Comparison of ENCODE assay signal across 19 cellular contexts in the genomic region with DNA sequence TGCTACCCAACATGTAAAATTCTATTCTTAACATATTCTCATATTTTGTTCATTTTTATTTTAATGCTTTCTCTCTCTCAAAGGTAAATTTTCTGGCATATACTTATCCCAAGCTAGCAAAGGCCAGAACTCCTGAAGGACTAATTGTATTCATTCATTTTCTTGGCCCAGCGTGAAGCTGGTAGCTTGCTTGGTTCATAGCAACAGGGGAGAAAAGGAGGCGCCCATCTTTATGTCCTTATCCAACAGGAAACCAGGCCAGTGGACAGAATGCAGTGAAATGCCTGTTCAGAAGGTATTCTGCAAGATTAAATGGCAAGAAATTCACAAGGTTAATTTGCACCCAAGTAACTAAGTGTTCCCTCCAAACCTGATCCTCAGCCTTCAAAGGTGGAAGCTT. TPM values are rescaled to one million over a fixed set of nuclear protein-coding genes. Genes with fewer than 3 reads are reported as not detected.
A peak's percentile ranks its signal among the peaks of the same experiment; 100 is the strongest.
DNase-seq lines count a peak whose midpoint lies in the region; ATAC-seq, FAIRE-seq and TF ChIP-seq lines count a peak whose summit lies in the region.
"Had no signal": no experiment of that assay in that cellular context is flagged by ENCODE, and none has a peak within 500 bp of the region (broad histone marks: within the 10 kb centered on the region; RNA-seq: fewer than 3 reads in every experiment).

No MANE protein-coding gene starts in this region.

- CTCF ChIA-PET in A549 (lab: Yijun Ruan, JAX) = interaction anchor here (1.2 kb wide), 1 partner anchor 93 kb away, joined by 4 read pairs; no protein-coding TSS in a partner anchor
- CTCF ChIA-PET in GM12878 (lab: Yijun Ruan, JAX) = interaction anchor here (1.2 to 1.6 kb wide), 3 partner anchors 39 to 126 kb away, joined by 4 to 11 read pairs (median 4); no protein-coding TSS in a partner anchor

- no TSS peak for BruUV-seq in GM12878 (replicated peaks; lab: Mats Ljungman, UMichigan)

- peaks cover 68% of the 10 kb centered on the region for H3K79me2 ChIP-seq in GM12878 (ENCODE audit: control insufficient read depth, insufficient read depth, low read length)
- H3K79me2 ChIP-seq in smooth muscle cell (ENCODE audit: low read depth) = peaks cover 10% of the 10 kb centered on the region

- RAD21 ChIA-PET in GM12878 (lab: Charles Lee; ENCODE audit: unreplicated experiment) = interaction anchor here (1.1 to 3.1 kb wide), 8 partner anchors 9 to 560 kb away, joined by 3 to 22 read pairs (median 6); no protein-coding TSS in a partner anchor

- WGBS in A549 (ENCODE audit: missing lambda C conversion rate) = 79% methylated on average over 2 of the region's 2 CpGs
- 33% methylated on average over 2 of the region's 2 CpGs for WGBS in GM12878 (ENCODE audit: insufficient coverage, insufficient replicate concordance, low lambda C conversion rate, missing lambda C conversion rate)
- WGBS in smooth muscle cell (ENCODE audit: low lambda C conversion rate) = 93% methylated on average over 2 of the region's 2 CpGs

- FAIRE-seq in A549 (lab: Jason Lieb, UNC) (no peak), H54 (lab: Jason Lieb, UNC) (peak; percentile 53), GM12878 (lab: Jason Lieb, UNC) (no peak)
- FAIRE-seq: D721Med, HepG2 had no signal

- H3K4me1 Mint-ChIP-seq in neural crest cell = peaks cover 64% of the 10 kb centered on the region

- H3K27ac ChIP-seq in A549 (0 out of 6 replicates have a peak overlapping the region, but pooled peaks of 1 of the 2 experiments have one; percentile 32), GM12878 (ENCODE audit: control insufficient read depth, insufficient read depth) (no peak overlapping the region), smooth muscle cell (ENCODE audit: low read depth) (no peak overlapping the region)
- H3K27ac ChIP-seq: GM23248 had no signal

- no peak overlapping the region for H3K9ac ChIP-seq in GM12878 (ENCODE audit: control insufficient read depth, insufficient read depth, low read length)
- no peak overlapping the region for H3K9ac ChIP-seq in smooth muscle cell (ENCODE audit: low read depth)
- H3K9ac ChIP-seq: GM23248, SK-N-SH had no signal

- H3F3A ChIP-seq in smooth muscle cell (ENCODE audit: low read depth) = no peaks in the 10 kb centered on the region

- intact Hi-C loops in GM12878 (cut with micrococcal nuclease; ENCODE audit: unreplicated experiment) = no loop called here

- in situ Hi-C loops in GM12878 (cut with MboI) = no loop called here

- H3K4me1 ChIP-seq in A549 = peaks cover 61% of the 10 kb centered on the region
- H3K4me1 ChIP-seq in GM12878 (ENCODE audit: control insufficient read depth, insufficient read depth, low read length) = no peaks in the 10 kb centered on the region; the same call in 1 of the 2 replicates
- peaks cover 69% of the 10 kb centered on the region for H3K4me1 ChIP-seq in smooth muscle cell (ENCODE audit: low read depth)

- TF ChIP-seq EP300 in A549 (IDR thresholded peaks at IDR 0.05) (no peak), GM12878 (IDR thresholded peaks at IDR 0.05; ENCODE audit: borderline replicate concordance in 1 of 2, control insufficient read depth in 1 of 2, low read depth in 2 of 2, low read length in 2 of 2) (no peak)

- POLR2A ChIA-PET in A549 (lab: Yijun Ruan, JAX) (interaction anchor here (1.4 kb wide), 1 partner anchor 93 kb away, joined by 3 read pairs; no protein-coding TSS in a partner anchor), GM12878 (lab: Charles Lee) (interaction anchor here (0.6 to 1.3 kb wide), 4 partner anchors 10 to 1690 kb away, joined by 3 read pairs; no protein-coding TSS in a partner anchor)

- no peaks in the 10 kb centered on the region for H3K9me3 Mint-ChIP-seq in neural crest cell

- H3K36me3 ChIP-seq in GM12878 (ENCODE audit: control insufficient read depth in 2 of 2, insufficient read depth in 2 of 2, low read length in 1 of 2) = no peaks in the 10 kb centered on the region
- H3K36me3 ChIP-seq in smooth muscle cell (ENCODE audit: low read depth) = no peaks in the 10 kb centered on the region

- H3K27me3 ChIP-seq in GM12878 (replicated peaks in 1 of 2; ENCODE audit: control insufficient read depth in 2 of 2, insufficient read depth in 2 of 2, low read length in 1 of 2) (peaks cover 0 to 2% of the 10 kb centered on the region in 2 experiments; a peak in 3 of 4 replicates), smooth muscle cell (ENCODE audit: low read depth) (peaks cover 8% of the 10 kb centered on the region)

- H3K27me3 Mint-ChIP-seq in neural crest cell (ENCODE audit: low read depth) = no peaks in the 10 kb centered on the region

- no peak for ATAC-seq in A549
- ATAC-seq in GM12878 = 0 out of 3 replicates have a peak, but pooled peaks have one; percentile 2
- ATAC-seq: HepG2 had no signal

- H3K4me2 ChIP-seq in A549 = peak overlapping the region; percentile 93
- H3K4me2 ChIP-seq in GM12878 (ENCODE audit: control insufficient read depth, insufficient read depth) = no peak overlapping the region; the same call in 1 of the 2 replicates
- H3K4me2 ChIP-seq in smooth muscle cell = no peak overlapping the region
- H3K4me2 ChIP-seq: SK-N-SH had no signal

- TF ChIP-seq POLR2A in A549 (IDR thresholded peaks at IDR 0.05; ENCODE audit: low read length) (no peak), H54 (IDR thresholded peaks at IDR 0.05; ENCODE audit: low read depth, low read length) (no peak), GM12878 (IDR thresholded peaks at IDR 0.05; ENCODE audit: low read depth, low read length) (no peak)

- TF ChIP-seq CTCF in A549 (IDR thresholded peaks at IDR 0.05) = no peak
- no peak for TF ChIP-seq CTCF in GM12878 (IDR thresholded peaks at IDR 0.05 in 2 of 3, conservative IDR thresholded peaks at IDR 0.05 in 1 of 3; ENCODE audit: control insufficient read depth in 2 of 3, extremely low read depth in 1 of 3, insufficient read depth in 1 of 3, low read depth in 3 of 3, low read length in 3 of 3)
- no peak for TF ChIP-seq CTCF in neural crest cell (conservative IDR thresholded peaks at IDR 0.05)
- no peak for TF ChIP-seq CTCF in smooth muscle cell (IDR thresholded peaks at IDR 0.05; ENCODE audit: borderline replicate concordance, insufficient read depth, poor library complexity, severe bottlenecking)

- TF ChIP-seq RAD21 in A549 (conservative IDR thresholded peaks at IDR 0.05 in 1 of 2, IDR thresholded peaks at IDR 0.05 in 1 of 2) (no peak), GM12878 (IDR thresholded peaks at IDR 0.05; ENCODE audit: insufficient read depth, low read depth, low read length) (no peak)

- peak overlapping the region; percentile 13 for H3K4me3 Mint-ChIP-seq in neural crest cell
- H3K4me3 Mint-ChIP-seq: CD4-positive, CD25-positive, alpha-beta regulatory T cell had no signal

- H4K20me1 ChIP-seq in GM12878 (ENCODE audit: control insufficient read depth, insufficient read depth) (no peaks in the 10 kb centered on the region), smooth muscle cell (ENCODE audit: low read depth) (no peaks in the 10 kb centered on the region)

- H2AFZ ChIP-seq in GM12878 (ENCODE audit: control insufficient read depth, low read depth, low read length) (no peak overlapping the region), smooth muscle cell (ENCODE audit: low read depth) (no peak overlapping the region)
- H2AFZ ChIP-seq: GM23248 had no signal

- DNase-seq in A549 (ENCODE audit: low read depth in 1 of 2, low spot score in 1 of 2) = no peak
- DNase-seq in H54 (ENCODE audit: insufficient read length, low spot score) = no peak
- no peak for DNase-seq in GM12878 (ENCODE audit: low read depth, low spot score)
- DNase-seq in neural crest cell (ENCODE audit: low read depth, low spot score) = no peak
- DNase-seq in NCI-H510A treated with DMSO at 0.1 percent for 48 hours (lab: John Stamatoyannopoulos, UW) = no peak
- DNase-seq in cortex of kidney (lab: John Stamatoyannopoulos, UW) = no peak
- DNase-seq in smooth muscle cell (lab: John Stamatoyannopoulos, UW; ENCODE audit: unreplicated experiment) = no peak
- DNase-seq: AML-193; CD4-positive, CD25-positive, alpha-beta regulatory T cell; DMS79 treated with DMSO at 0.1 percent for 48 hours; GF-D8; GM23248; MV-4-11; NCI-H1417 treated with DMSO at 0.1 percent for 48 hours; NCI-H2029; NCI-H2227 treated with DMSO at 0.1 percent for 48 hours; SK-N-SH had no signal

- H3K9me3 ChIP-seq in A549 (no peaks in the 10 kb centered on the region), GM12878 (replicated peaks; ENCODE audit: control insufficient read depth, insufficient read depth, low read length) (no peaks in the 10 kb centered on the region), smooth muscle cell (replicated peaks; ENCODE audit: low read depth) (no peaks in the 10 kb centered on the region)
- H3K9me3 ChIP-seq: SK-N-SH had no signal

- no peak overlapping the region for H3K4me3 ChIP-seq in A549
- H3K4me3 ChIP-seq in GM12878 = no peak overlapping the region
- H3K4me3 ChIP-seq in smooth muscle cell = no peak overlapping the region
- H3K4me3 ChIP-seq: GM23248 had no signal

- SMC1A ChIA-PET in GM12878 (lab: Charles Lee; ENCODE audit: uncharacterized antibody, unreplicated experiment) = interaction anchor here (0.6 to 5.4 kb wide), 17 partner anchors 9 to 417 kb away, joined by 3 to 25 read pairs (median 4); no protein-coding TSS in a partner anchor

- H3K36me3 Mint-ChIP-seq in neural crest cell (ENCODE audit: low read depth) = no peaks in the 10 kb centered on the region
- H3K36me3 Mint-ChIP-seq: CD4-positive, CD25-positive, alpha-beta regulatory T cell had no signal

- H3K27ac Mint-ChIP-seq in neural crest cell (ENCODE audit: unreplicated experiment) = no peak overlapping the region
- H3K27ac Mint-ChIP-seq: CD4-positive, CD25-positive, alpha-beta regulatory T cell had no signal

RNA-seq across cellular contexts. Expression of a gene that starts 5.7 kb away (rescaled TPM):
- polyA plus RNA-seq in A549 (2011; rRNA removed) = 20.7 and 27.0 TPM in 2 replicates
- polyA plus RNA-seq in A549 (2012; cell fraction: cytosol; rRNA removed) = 3.5 and 4.6 TPM in 2 replicates
- polyA plus RNA-seq in A549 (2012; cell fraction: nucleus; rRNA removed) = 9.0 and 14.4 TPM in 2 replicates
- polyA plus RNA-seq in A549 (2017; fragmentation: RNase III; extraction: RNeasy Plus Mini Kit Qiagen cat#74134 plus additional on column Dnase treatment) = 8.1 to 10.6 TPM (median 8.5 TPM) in 3 replicates
- 34.5 and 44.5 TPM in 2 replicates for polyA minus RNA-seq in A549 (2011; rRNA and poly(A)+ RNA removed)
- 67.7 and 72.6 TPM in 2 replicates for total RNA-seq in GM12878 (2013; cell fraction: nucleolus; rRNA removed)
- 2.6 and 3.7 TPM in 2 replicates for total RNA-seq in GM12878 (2014; rRNA removed)
- 3.7 and 4.0 TPM in 2 replicates for total RNA-seq in GM12878 (2014; rRNA removed; fragmentation: Illumina TruSeq; extraction: Trizol)
- total RNA-seq in GM12878 (2021) = 11.4 and 13.5 TPM in 2 replicates
- polyA plus RNA-seq in GM12878 (2011; ENCODE audit: low read depth) = 13.2 TPM
- polyA plus RNA-seq in GM12878 (2011; rRNA removed) = 0.09 and 0.19 TPM in 2 replicates
- 0.05 and 0.31 TPM in 2 replicates for polyA plus RNA-seq in GM12878 (2011; cell fraction: cytosol; rRNA removed)
- 0.27 and 0.67 TPM in 2 replicates for polyA plus RNA-seq in GM12878 (2011; cell fraction: nucleus; rRNA removed)
- 3.3 and 4.4 TPM in 2 replicates for polyA plus RNA-seq in GM12878 (2012)
- polyA plus RNA-seq in GM12878 (2014; fragmentation: Illumina TruSeq; extraction: Trizol) = 3.8 and 4.6 TPM in 2 replicates
- polyA plus RNA-seq in GM12878 (2014; fragmentation: Nextera tagmentation; extraction: Ambion mirVana) = 1 to 10 TPM; 2.1 to 7.6 TPM
- 1.5 and 1.6 TPM in 2 replicates for polyA plus RNA-seq in GM12878 (2014; rRNA removed)
- polyA plus RNA-seq in GM12878 (2016; fragmentation: Nextera tagmentation; extraction: Ambion mirVana) = 10 to 100 TPM in 1 of 2 experiments, 1 to 10 TPM in 1; 9.8 to 12.6 TPM
- polyA minus RNA-seq in GM12878 (2011; rRNA and poly(A)+ RNA removed) = 0.29 and 0.88 TPM in 2 replicates
- polyA minus RNA-seq in GM12878 (2011; cell fraction: cytosol; rRNA and poly(A)+ RNA removed) = 0.21 TPM in 1 of 2 replicates, not detected in the other
- 1.1 and 2.1 TPM in 2 replicates for polyA minus RNA-seq in GM12878 (2011; cell fraction: nucleus; rRNA and poly(A)+ RNA removed)
- total RNA-seq in neural crest cell = 42.2 and 43.0 TPM in 2 replicates
- total RNA-seq in smooth muscle cell = 1.7 and 8.8 TPM in 2 replicates
- polyA plus RNA-seq in smooth muscle cell = 0.32 and 0.97 TPM in 2 replicates
- total RNA-seq: CD4-positive, CD25-positive, alpha-beta regulatory T cell; HepG2 had no signal
- polyA plus RNA-seq: HepG2 had no signal
